In the genomic region with DNA sequence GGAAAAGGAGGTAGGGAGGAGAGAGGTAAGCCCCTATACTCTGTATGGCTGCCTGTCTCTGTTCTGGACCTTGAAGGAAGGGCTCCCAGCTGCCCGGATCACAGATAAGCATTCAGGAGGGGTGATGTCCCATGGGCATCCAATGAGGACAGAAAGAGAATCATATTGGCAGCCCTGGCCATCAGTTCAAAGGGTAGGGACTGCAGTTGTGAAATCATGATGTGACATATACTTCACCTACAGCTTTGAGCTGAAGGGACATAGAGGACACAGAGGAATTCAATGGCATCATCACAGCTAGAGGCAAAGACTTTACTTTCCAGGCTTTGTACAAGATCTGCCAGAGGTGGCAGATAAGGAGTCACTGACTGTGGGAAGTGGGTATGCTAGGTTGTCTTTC, we compare ENCODE assay signal across 20 cellular contexts. TPM values are rescaled to one million over a fixed set of nuclear protein-coding genes. Genes with fewer than 3 reads are reported as not detected.
DNase-seq lines count a peak whose midpoint lies in the region; ATAC-seq, FAIRE-seq and TF ChIP-seq lines count a peak whose summit lies in the region.
"Had no signal": no experiment of that assay in that cellular context is flagged by ENCODE, and none has a peak within 500 bp of the region (broad histone marks: within the 10 kb centered on the region; RNA-seq: fewer than 3 reads in every experiment).

No MANE protein-coding gene starts in this region.

- TF ChIP-seq CTCF in H9 (conservative IDR thresholded peaks at IDR 0.05) (no peak), K562 (IDR thresholded peaks at IDR 0.05 in 2 of 3, conservative IDR thresholded peaks at IDR 0.05 in 1 of 3; ENCODE audit: insufficient read depth in 2 of 3, low read depth in 1 of 3, low read length in 3 of 3) (no peak), neural crest cell (conservative IDR thresholded peaks at IDR 0.05) (no peak)

- H2AFZ ChIP-seq in H9 (ENCODE audit: low read length), result no peak overlapping the region
- no peak overlapping the region for H2AFZ ChIP-seq in K562 (ENCODE audit: low read depth, low read length)
- H2AFZ ChIP-seq: GM23248 had no signal

- FAIRE-seq in K562 (lab: Jason Lieb, UNC), result peak; percentile 32
- FAIRE-seq: A204.1, GM12892, GM18507, HTR-8/SVneo had no signal

- H2BK12ac ChIP-seq in H9 (ENCODE audit: insufficient read length, low read depth, low read length), result no peak overlapping the region

- no peaks in the 10 kb centered on the region for H3K79me1 ChIP-seq in H9 (ENCODE audit: insufficient read depth, low read depth, low read length, poor library complexity, severe bottlenecking)

- H4K91ac ChIP-seq in H9 (ENCODE audit: insufficient read length, low read depth, low read length), result peak overlapping the region; percentile 80

- H2BK5ac ChIP-seq in H9 (ENCODE audit: insufficient read length, low read length), result no peak overlapping the region

- H4K20me1 ChIP-seq in H9 (ENCODE audit: control insufficient read depth, insufficient read depth, insufficient read length) (no peaks in the 10 kb centered on the region), K562 (replicated peaks; ENCODE audit: control insufficient read depth, insufficient read depth, low read length) (no peaks in the 10 kb centered on the region)

- no peak overlapping the region for H2BK15ac ChIP-seq in H9 (ENCODE audit: low read depth, low read length)

- H3K56ac ChIP-seq in H9 (ENCODE audit: insufficient read length, low read depth, low read length), result no peak overlapping the region

- H3K9me3 ChIP-seq in H9 (ENCODE audit: control insufficient read depth, low read depth, low read length), result no peaks in the 10 kb centered on the region
- no peaks in the 10 kb centered on the region for H3K9me3 ChIP-seq in K562 (replicated peaks; ENCODE audit: control insufficient read depth, insufficient read depth, low read depth, low read length)

- DNase-seq in H9, result no peak
- no peak for DNase-seq in K562 (ENCODE audit: extremely low read depth in 1 of 4, low spot score in 3 of 4)
- DNase-seq in left lobe of liver (ENCODE audit: low spot score), result no peak
- DNase-seq in neural crest cell (ENCODE audit: low read depth, low spot score), result no peak
- no peak for DNase-seq in stimulated activated naive B cell treated with anti-CD40 and anti-IgM and Interleukin-4, amounts not matched to agents 10 μg/mL and 1 μg/mL and 100 μg/mL, for 72 hours
- no peak for DNase-seq in NCI-H748 (lab: John Stamatoyannopoulos, UW; ENCODE audit: unreplicated experiment)
- no peak for DNase-seq in posterior cingulate gyrus
- DNase-seq: ACHN; CD4-positive, alpha-beta T cell; DMS153; DMS79; GDM1; GM23248; H7 had no signal

- no peaks in the 10 kb centered on the region for H3K23me2 ChIP-seq in H9 (ENCODE audit: insufficient read length, low read depth, low read length, poor library complexity, severe bottlenecking)

- no peak overlapping the region for H4K5ac ChIP-seq in H9 (ENCODE audit: insufficient read length, low read depth, low read length)

- H3K36me3 ChIP-seq in K562 (ENCODE audit: control insufficient read depth, insufficient read depth, low read length), result no peaks in the 10 kb centered on the region

- H4K8ac ChIP-seq in H9 (replicated peaks; ENCODE audit: insufficient read length, low read depth, low read length), result no peak overlapping the region

- H3K4me1 ChIP-seq in H9 (ENCODE audit: insufficient read depth, low read length), result no peaks in the 10 kb centered on the region; the same call in 1 of the 2 replicates
- H3K4me1 ChIP-seq in K562 (replicated peaks in 1 of 2; ENCODE audit: control insufficient read depth in 2 of 2, insufficient read depth in 2 of 2, low read length in 2 of 2), result no peaks in the 10 kb centered on the region

- no peaks in the 10 kb centered on the region for H3K79me2 ChIP-seq in H9 (ENCODE audit: insufficient read depth, low read length)
- H3K79me2 ChIP-seq in K562 (ENCODE audit: control insufficient read depth, insufficient read depth, low read length), result no peaks in the 10 kb centered on the region

- no peak overlapping the region for H2AK5ac ChIP-seq in H9 (ENCODE audit: insufficient read length, low read length)

- H2BK120ac ChIP-seq in H9 (ENCODE audit: low read depth, low read length, poor library complexity, severe bottlenecking), result no peak overlapping the region

- TF ChIP-seq POLR2A in K562 (conservative IDR thresholded peaks at IDR 0.05), result no peak

- H3K4me3 Mint-ChIP-seq in H9, result no peak overlapping the region
- no peak overlapping the region for H3K4me3 Mint-ChIP-seq in neural crest cell
- no peak overlapping the region for H3K4me3 Mint-ChIP-seq in stimulated activated naive B cell treated with anti-CD40 and anti-IgM and Interleukin-4, amounts not matched to agents 10 μg/mL and 1 μg/mL and 100 μg/mL, for 72 hours
- H3K4me3 Mint-ChIP-seq: CD4-positive, alpha-beta T cell had no signal

- H3K9ac ChIP-seq in H9 (ENCODE audit: extremely low read depth, insufficient read length, low read length) (no peak overlapping the region), K562 (ENCODE audit: insufficient read depth in 1 of 2, low read depth in 2 of 2, low read length in 2 of 2) (no peak overlapping the region)
- H3K9ac ChIP-seq: GM23248, KMS-11 had no signal

- H3K27me3 Mint-ChIP-seq in H9 (ENCODE audit: low read depth), result no peaks in the 10 kb centered on the region; the same call in 1 of the 2 replicates
- peaks cover 4% of the 10 kb centered on the region for H3K27me3 Mint-ChIP-seq in neural crest cell (ENCODE audit: low read depth)
- H3K27me3 Mint-ChIP-seq in stimulated activated naive B cell treated with anti-CD40 and anti-IgM and Interleukin-4, amounts not matched to agents 10 μg/mL and 1 μg/mL and 100 μg/mL, for 72 hours, result peaks cover 12 to 14% of the 10 kb centered on the region in 2 donors

- H3K4me2 ChIP-seq in H9 (ENCODE audit: insufficient read depth, insufficient read length, low read length), result no peak overlapping the region
- H3K4me2 ChIP-seq in K562 (ENCODE audit: insufficient read depth, low read length), result no peak overlapping the region
- H3K4me2 ChIP-seq: KMS-11 had no signal

- POLR2A ChIA-PET in K562 (lab: Yijun Ruan, JAX), result interaction anchor here (0.8 to 0.9 kb wide), 2 partner anchors 8 to 10 kb away, joined by 3 read pairs; no protein-coding TSS in a partner anchor

- H3K4ac ChIP-seq in H9 (ENCODE audit: low read depth, low read length), result no peak overlapping the region

- H3T11ph ChIP-seq in H9 (ENCODE audit: low read length), result no peak overlapping the region

- CTCF ChIA-PET in K562 (lab: Yijun Ruan, JAX; ENCODE audit: low intra/inter-chr PET ratio), result interaction anchor here (0.7 kb wide), 1 partner anchor 1011 kb away, joined by 3 read pairs; no protein-coding TSS in a partner anchor

- no peak overlapping the region for H3K4me3 ChIP-seq in K562
- H3K4me3 ChIP-seq: GM23248 had no signal

- no peaks in the 10 kb centered on the region for H3K9me1 ChIP-seq in K562 (ENCODE audit: control insufficient read depth, insufficient read depth, low read length)

- WGBS in H9 (ENCODE audit: extremely low coverage, insufficient read length, low lambda C conversion rate), result no CpG with 5 or more reads among the region's 1 CpG
- 0% methylated on average over 1 of the region's 1 CpG for WGBS in K562 (ENCODE audit: insufficient coverage, low coverage, missing lambda C conversion rate)

- H3K9me3 Mint-ChIP-seq in H9 (no peaks in the 10 kb centered on the region), neural crest cell (no peaks in the 10 kb centered on the region)
- H3K9me3 Mint-ChIP-seq in stimulated activated naive B cell treated with anti-CD40 and anti-IgM and Interleukin-4, amounts not matched to agents 10 μg/mL and 1 μg/mL and 100 μg/mL, for 72 hours, result no peaks in the 10 kb centered on the region
- H3K9me3 Mint-ChIP-seq: CD4-positive, alpha-beta T cell had no signal

- H3K4me1 Mint-ChIP-seq in H9 (peaks cover 22 to 25% of the 10 kb centered on the region in 2 experiments), neural crest cell (no peaks in the 10 kb centered on the region)
- no peaks in the 10 kb centered on the region for H3K4me1 Mint-ChIP-seq in stimulated activated naive B cell treated with anti-CD40 and anti-IgM and Interleukin-4, amounts not matched to agents 10 μg/mL and 1 μg/mL and 100 μg/mL, for 72 hours

- ATAC-seq in K562, result no peak
- ATAC-seq in left lobe of liver, result peak; percentile 56
- ATAC-seq in stimulated activated naive B cell treated with anti-CD40 and anti-IgM and Interleukin-4, amounts not matched to agents 10 μg/mL and 1 μg/mL and 100 μg/mL, for 72 hours (replicated peaks), result no peak

- TF ChIP-seq EP300 in K562 (IDR thresholded peaks at IDR 0.05; ENCODE audit: low read length), result no peak

- BruUV-seq in K562 (replicated peaks; lab: Mats Ljungman, UMichigan), result no TSS peak

- H3K18ac ChIP-seq in H9 (ENCODE audit: insufficient read length, low read depth, low read length), result no peak overlapping the region

- no peak overlapping the region for H3K23ac ChIP-seq in H9 (ENCODE audit: insufficient read length, low read depth, low read length)

- in situ Hi-C loops in K562 (cut with MboI), result no loop called here

- TF ChIP-seq RAD21 in K562 (CRISPR knock-in tag; conservative IDR thresholded peaks at IDR 0.05 in 1 of 2, IDR thresholded peaks at IDR 0.05 in 1 of 2), result no peak

- H3K27ac Mint-ChIP-seq in H9 (peak overlapping the region in 1 of 3 experiments; percentile 92; a peak in 1 of 7 replicates), neural crest cell (ENCODE audit: unreplicated experiment) (peak overlapping the region; percentile 63)
- H3K27ac Mint-ChIP-seq in stimulated activated naive B cell treated with anti-CD40 and anti-IgM and Interleukin-4, amounts not matched to agents 10 μg/mL and 1 μg/mL and 100 μg/mL, for 72 hours, result no peak overlapping the region
- H3K27ac Mint-ChIP-seq: CD4-positive, alpha-beta T cell had no signal

- H3K27me3 ChIP-seq in H9 (ENCODE audit: insufficient read depth, low read length) (no peaks in the 10 kb centered on the region; the same call in 1 of the 2 replicates), K562 (ENCODE audit: control insufficient read depth in 2 of 2, insufficient read depth in 2 of 2, low read length in 2 of 2) (peaks cover 19 to 30% of the 10 kb centered on the region in 2 experiments; a peak in 4 of 5 replicates)

- H3K27ac ChIP-seq in H9 (ENCODE audit: insufficient read length, low read depth, low read length) (no peak overlapping the region), K562 (ENCODE audit: extremely low read depth, low read depth, low read length) (no peak overlapping the region)
- H3K27ac ChIP-seq: C4-2B, GM23248, KMS-11 had no signal

- H3K14ac ChIP-seq in H9 (ENCODE audit: insufficient read depth, low read length), result no peak overlapping the region

- H3K36me3 Mint-ChIP-seq in H9 (ENCODE audit: insufficient read depth in 1 of 3, low read depth in 3 of 3), result no peaks in the 10 kb centered on the region; a peak in 1 of 7 replicates
- H3K36me3 Mint-ChIP-seq in neural crest cell (ENCODE audit: low read depth), result peaks cover 4% of the 10 kb centered on the region
- peaks cover 0 to 12% of the 10 kb centered on the region in 2 donors for H3K36me3 Mint-ChIP-seq in stimulated activated naive B cell treated with anti-CD40 and anti-IgM and Interleukin-4, amounts not matched to agents 10 μg/mL and 1 μg/mL and 100 μg/mL, for 72 hours

- no peak overlapping the region for H2BK20ac ChIP-seq in H9 (ENCODE audit: low read depth, low read length, poor library complexity, severe bottlenecking)

- intact Hi-C loops in K562 (cut with micrococcal nuclease) (no loop called here), posterior cingulate gyrus (cut with DNase I) (no loop called here)

RNA-seq across cellular contexts. Expression of gene DDX20, which starts 21.6 kb away (rescaled TPM):
- total RNA-seq in H9 (2021), result 38.0 and 38.3 TPM in 2 replicates
- 11.2 and 36.6 TPM in 2 replicates for total RNA-seq in K562 (2011; cell fraction: chromatin; rRNA removed; ENCODE audit: low replicate concordance)
- total RNA-seq in K562 (2011; cell fraction: nucleolus; rRNA removed), result 8.7 and 9.2 TPM in 2 replicates
- 11.8 and 13.9 TPM in 2 replicates for total RNA-seq in K562 (2011; cell fraction: nucleoplasm; rRNA removed)
- total RNA-seq in K562 (2014; rRNA removed), result 29.3 and 29.9 TPM in 2 replicates
- 29.6 and 32.6 TPM in 2 replicates for total RNA-seq in K562 (2014; rRNA removed; fragmentation: Illumina TruSeq; extraction: Trizol)
- 30.0 and 33.4 TPM in 2 replicates for total RNA-seq in K562 (2015; rRNA removed; fragmentation: Illumina TruSeq; extraction: Trizol)
- 21.3 and 22.1 TPM in 2 replicates for total RNA-seq in K562 (2021)
- 18.3 and 24.5 TPM in 2 replicates for polyA plus RNA-seq in K562 (2011; rRNA removed)
- 7.0 and 10.0 TPM in 2 replicates for polyA plus RNA-seq in K562 (2011; cell fraction: cytosol; rRNA removed)
- 18.8 and 25.7 TPM in 2 replicates for polyA plus RNA-seq in K562 (2011; cell fraction: nucleus; rRNA removed)
- 10.5 and 14.3 TPM in 2 replicates for polyA plus RNA-seq in K562 (2012)
- 24.5 and 26.1 TPM in 2 replicates for polyA plus RNA-seq in K562 (2014; fragmentation: Illumina TruSeq; extraction: Trizol)
- 1 to 10 TPM; 8.3 to 8.5 TPM for polyA plus RNA-seq in K562 (2014; fragmentation: Nextera tagmentation; extraction: Ambion mirVana)
- polyA plus RNA-seq in K562 (2014; rRNA removed), result 15.3 and 17.6 TPM in 2 replicates
- 33.7 and 37.1 TPM in 2 replicates for polyA minus RNA-seq in K562 (2011; rRNA and poly(A)+ RNA removed)
- 16.9 and 18.9 TPM in 2 replicates for polyA minus RNA-seq in K562 (2011; cell fraction: cytosol; rRNA and poly(A)+ RNA removed)
- polyA minus RNA-seq in K562 (2011; cell fraction: nucleus; rRNA and poly(A)+ RNA removed), result 14.1 and 30.2 TPM in 2 replicates
- 3.2 TPM for total RNA-seq in left lobe of liver
- total RNA-seq in neural crest cell, result 25.7 and 26.7 TPM in 2 replicates

RNA-seq across cellular contexts. Expression of gene INKA2, which starts 38.1 kb away (rescaled TPM):
- total RNA-seq in H9 (2021) (11.9 and 12.3 TPM in 2 replicates), K562 (2014; rRNA removed) (0.27 and 0.41 TPM in 2 replicates), K562 (2014; rRNA removed; fragmentation: Illumina TruSeq; extraction: Trizol) (0.32 and 0.33 TPM in 2 replicates), K562 (2015; rRNA removed; fragmentation: Illumina TruSeq; extraction: Trizol) (0.25 and 0.26 TPM in 2 replicates), K562 (2021) (0.45 and 1.4 TPM in 2 replicates), left lobe of liver (1.1 TPM), neural crest cell (2.7 and 3.5 TPM in 2 replicates)
- total RNA-seq in K562 (2011; cell fraction: chromatin; rRNA removed; ENCODE audit: low replicate concordance), result 0.14 and 0.76 TPM in 2 replicates
- 0.50 and 0.79 TPM in 2 replicates for total RNA-seq in K562 (2011; cell fraction: nucleolus; rRNA removed)
- total RNA-seq in K562 (2011; cell fraction: nucleoplasm; rRNA removed), result 0.51 and 0.61 TPM in 2 replicates
- polyA plus RNA-seq in K562 (2011; rRNA removed) (0.24 and 0.43 TPM in 2 replicates), K562 (2014; fragmentation: Illumina TruSeq; extraction: Trizol) (0.12 and 0.14 TPM in 2 replicates), K562 (2014; fragmentation: Nextera tagmentation; extraction: Ambion mirVana) (under 1 TPM in 1 of 2 experiments, not detected in 1; 0.04 TPM), K562 (2014; rRNA removed) (0.12 and 0.53 TPM in 2 replicates)
- polyA plus RNA-seq in K562 (2011; cell fraction: cytosol; rRNA removed), result 0.35 and 0.75 TPM in 2 replicates
- 0.10 and 0.37 TPM in 2 replicates for polyA plus RNA-seq in K562 (2011; cell fraction: nucleus; rRNA removed)
- polyA plus RNA-seq in K562 (2012), result 0.46 and 0.72 TPM in 2 replicates
- 0.49 and 1.9 TPM in 2 replicates for polyA minus RNA-seq in K562 (2011; rRNA and poly(A)+ RNA removed)
- 0.29 TPM in 1 of 2 replicates, not detected in the other for polyA minus RNA-seq in K562 (2011; cell fraction: cytosol; rRNA and poly(A)+ RNA removed)
- polyA minus RNA-seq in K562 (2011; cell fraction: nucleus; rRNA and poly(A)+ RNA removed), result 0.13 and 1.00 TPM in 2 replicates
